Comparison of ENCODE assay signal across 1 cellular context in the genomic region with DNA sequence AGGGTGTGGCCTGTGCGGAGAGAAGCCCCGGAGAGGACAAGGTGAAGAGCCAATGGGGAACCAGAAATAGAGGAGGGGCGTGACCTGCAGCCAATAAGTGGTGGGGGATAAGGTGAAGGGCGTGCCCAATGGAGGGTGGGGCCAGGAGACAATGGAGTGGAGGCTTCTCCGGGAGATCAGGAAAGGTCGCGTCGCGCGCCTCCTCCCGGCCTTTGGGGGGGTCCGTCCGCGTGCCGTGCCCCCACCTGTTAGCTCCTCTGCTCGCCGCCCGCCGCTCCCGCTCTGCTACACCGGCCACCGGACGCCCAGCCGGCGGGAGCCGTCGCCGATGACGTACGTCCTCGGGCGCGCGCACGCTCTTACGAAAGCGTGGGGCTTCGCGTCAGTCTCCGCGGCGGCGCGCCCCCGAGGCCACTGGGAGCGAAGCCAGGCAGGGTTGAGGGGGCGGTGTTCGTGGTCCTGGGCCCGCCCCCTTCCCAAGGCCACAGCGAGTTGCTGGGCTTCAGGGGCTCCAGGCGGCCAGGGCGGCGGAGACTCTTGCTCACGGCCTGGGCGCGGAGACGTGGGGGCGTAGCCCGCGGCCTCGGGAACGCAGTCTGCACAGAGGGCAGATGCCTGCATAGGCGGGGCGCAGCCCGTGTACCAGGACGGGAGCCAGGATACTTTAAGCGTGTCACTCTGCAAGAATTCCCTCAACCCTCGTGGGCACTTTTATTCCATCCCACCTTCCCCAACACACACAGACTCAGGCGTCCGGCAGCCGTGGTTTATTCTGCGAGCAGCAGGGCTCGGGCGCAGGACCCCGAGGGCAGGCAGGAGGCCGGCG.
TF ChIP-seq lines count a peak whose summit lies in the region.

A gene (minus strand): TSS at position 337 of the 826 bp plus-strand sequence. CDS start 3,353 bp downstream, outside the sequence.

TF ChIP-seq in HepG2, 621 proteins besides CTCF, POLR2A, EP300 and RAD21 (continued from another document and continues in another):
- TF ChIP-seq, protein P1, sequence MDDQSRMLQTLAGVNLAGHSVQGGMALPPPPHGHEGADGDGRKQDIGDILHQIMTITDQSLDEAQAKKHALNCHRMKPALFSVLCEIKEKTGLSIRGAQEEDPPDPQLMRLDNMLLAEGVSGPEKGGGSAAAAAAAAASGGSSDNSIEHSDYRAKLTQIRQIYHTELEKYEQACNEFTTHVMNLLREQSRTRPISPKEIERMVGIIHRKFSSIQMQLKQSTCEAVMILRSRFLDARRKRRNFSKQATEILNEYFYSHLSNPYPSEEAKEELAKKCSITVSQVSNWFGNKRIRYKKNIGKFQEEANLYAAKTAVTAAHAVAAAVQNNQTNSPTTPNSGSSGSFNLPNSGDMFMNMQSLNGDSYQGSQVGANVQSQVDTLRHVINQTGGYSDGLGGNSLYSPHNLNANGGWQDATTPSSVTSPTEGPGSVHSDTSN (CRISPR knock-in tag; IDR thresholded peaks at IDR 0.05; ENCODE audit: borderline replicate concordance): 0 out of 2 replicates have a peak, but pooled peaks have one; percentile 18
- TF ChIP-seq, protein P2, sequence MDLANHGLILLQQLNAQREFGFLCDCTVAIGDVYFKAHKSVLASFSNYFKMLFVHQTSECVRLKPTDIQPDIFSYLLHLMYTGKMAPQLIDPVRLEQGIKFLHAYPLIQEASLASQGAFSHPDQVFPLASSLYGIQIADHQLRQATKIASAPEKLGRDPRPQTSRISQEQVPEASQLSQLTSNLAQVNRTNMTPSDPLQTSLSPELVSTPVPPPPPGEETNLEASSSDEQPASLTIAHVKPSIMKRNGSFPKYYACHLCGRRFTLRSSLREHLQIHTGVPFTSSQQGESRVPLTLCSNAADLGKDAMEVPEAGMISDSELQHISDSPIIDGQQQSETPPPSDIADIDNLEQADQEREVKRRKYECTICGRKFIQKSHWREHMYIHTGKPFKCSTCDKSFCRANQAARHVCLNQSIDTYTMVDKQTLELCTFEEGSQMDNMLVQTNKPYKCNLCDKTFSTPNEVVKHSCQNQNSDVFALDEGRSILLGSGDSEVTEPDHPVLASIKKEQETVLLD (CRISPR knock-in tag; IDR thresholded peaks at IDR 0.05; ENCODE audit: low read depth): peak; percentile 97
- TF ChIP-seq, protein P3, sequence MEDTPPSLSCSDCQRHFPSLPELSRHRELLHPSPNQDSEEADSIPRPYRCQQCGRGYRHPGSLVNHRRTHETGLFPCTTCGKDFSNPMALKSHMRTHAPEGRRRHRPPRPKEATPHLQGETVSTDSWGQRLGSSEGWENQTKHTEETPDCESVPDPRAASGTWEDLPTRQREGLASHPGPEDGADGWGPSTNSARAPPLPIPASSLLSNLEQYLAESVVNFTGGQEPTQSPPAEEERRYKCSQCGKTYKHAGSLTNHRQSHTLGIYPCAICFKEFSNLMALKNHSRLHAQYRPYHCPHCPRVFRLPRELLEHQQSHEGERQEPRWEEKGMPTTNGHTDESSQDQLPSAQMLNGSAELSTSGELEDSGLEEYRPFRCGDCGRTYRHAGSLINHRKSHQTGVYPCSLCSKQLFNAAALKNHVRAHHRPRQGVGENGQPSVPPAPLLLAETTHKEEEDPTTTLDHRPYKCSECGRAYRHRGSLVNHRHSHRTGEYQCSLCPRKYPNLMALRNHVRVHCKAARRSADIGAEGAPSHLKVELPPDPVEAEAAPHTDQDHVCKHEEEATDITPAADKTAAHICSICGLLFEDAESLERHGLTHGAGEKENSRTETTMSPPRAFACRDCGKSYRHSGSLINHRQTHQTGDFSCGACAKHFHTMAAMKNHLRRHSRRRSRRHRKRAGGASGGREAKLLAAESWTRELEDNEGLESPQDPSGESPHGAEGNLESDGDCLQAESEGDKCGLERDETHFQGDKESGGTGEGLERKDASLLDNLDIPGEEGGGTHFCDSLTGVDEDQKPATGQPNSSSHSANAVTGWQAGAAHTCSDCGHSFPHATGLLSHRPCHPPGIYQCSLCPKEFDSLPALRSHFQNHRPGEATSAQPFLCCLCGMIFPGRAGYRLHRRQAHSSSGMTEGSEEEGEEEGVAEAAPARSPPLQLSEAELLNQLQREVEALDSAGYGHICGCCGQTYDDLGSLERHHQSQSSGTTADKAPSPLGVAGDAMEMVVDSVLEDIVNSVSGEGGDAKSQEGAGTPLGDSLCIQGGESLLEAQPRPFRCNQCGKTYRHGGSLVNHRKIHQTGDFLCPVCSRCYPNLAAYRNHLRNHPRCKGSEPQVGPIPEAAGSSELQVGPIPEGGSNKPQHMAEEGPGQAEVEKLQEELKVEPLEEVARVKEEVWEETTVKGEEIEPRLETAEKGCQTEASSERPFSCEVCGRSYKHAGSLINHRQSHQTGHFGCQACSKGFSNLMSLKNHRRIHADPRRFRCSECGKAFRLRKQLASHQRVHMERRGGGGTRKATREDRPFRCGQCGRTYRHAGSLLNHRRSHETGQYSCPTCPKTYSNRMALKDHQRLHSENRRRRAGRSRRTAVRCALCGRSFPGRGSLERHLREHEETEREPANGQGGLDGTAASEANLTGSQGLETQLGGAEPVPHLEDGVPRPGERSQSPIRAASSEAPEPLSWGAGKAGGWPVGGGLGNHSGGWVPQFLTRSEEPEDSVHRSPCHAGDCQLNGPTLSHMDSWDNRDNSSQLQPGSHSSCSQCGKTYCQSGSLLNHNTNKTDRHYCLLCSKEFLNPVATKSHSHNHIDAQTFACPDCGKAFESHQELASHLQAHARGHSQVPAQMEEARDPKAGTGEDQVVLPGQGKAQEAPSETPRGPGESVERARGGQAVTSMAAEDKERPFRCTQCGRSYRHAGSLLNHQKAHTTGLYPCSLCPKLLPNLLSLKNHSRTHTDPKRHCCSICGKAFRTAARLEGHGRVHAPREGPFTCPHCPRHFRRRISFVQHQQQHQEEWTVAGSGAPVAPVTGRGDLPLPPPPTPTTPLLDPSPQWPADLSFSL (CRISPR knock-in tag; IDR thresholded peaks at IDR 0.05): no peak
- no peak for TF ChIP-seq ZNF75D (CRISPR knock-in tag; IDR thresholded peaks at IDR 0.05; ENCODE audit: borderline replicate concordance)
- TF ChIP-seq, protein P4, sequence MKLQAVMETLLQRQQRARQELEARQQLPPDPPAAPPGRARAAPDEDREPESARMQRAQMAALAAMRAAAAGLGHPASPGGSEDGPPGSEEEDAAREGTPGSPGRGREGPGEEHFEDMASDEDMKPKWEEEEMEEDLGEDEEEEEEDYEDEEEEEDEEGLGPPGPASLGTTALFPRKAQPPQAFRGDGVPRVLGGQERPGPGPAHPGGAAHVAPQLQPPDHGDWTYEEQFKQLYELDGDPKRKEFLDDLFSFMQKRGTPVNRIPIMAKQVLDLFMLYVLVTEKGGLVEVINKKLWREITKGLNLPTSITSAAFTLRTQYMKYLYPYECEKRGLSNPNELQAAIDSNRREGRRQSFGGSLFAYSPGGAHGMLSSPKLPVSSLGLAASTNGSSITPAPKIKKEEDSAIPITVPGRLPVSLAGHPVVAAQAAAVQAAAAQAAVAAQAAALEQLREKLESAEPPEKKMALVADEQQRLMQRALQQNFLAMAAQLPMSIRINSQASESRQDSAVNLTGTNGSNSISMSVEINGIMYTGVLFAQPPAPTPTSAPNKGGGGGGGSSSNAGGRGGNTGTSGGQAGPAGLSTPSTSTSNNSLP (IDR thresholded peaks at IDR 0.05; ENCODE audit: low read depth, low read length): no peak
- TF ChIP-seq, protein P5, sequence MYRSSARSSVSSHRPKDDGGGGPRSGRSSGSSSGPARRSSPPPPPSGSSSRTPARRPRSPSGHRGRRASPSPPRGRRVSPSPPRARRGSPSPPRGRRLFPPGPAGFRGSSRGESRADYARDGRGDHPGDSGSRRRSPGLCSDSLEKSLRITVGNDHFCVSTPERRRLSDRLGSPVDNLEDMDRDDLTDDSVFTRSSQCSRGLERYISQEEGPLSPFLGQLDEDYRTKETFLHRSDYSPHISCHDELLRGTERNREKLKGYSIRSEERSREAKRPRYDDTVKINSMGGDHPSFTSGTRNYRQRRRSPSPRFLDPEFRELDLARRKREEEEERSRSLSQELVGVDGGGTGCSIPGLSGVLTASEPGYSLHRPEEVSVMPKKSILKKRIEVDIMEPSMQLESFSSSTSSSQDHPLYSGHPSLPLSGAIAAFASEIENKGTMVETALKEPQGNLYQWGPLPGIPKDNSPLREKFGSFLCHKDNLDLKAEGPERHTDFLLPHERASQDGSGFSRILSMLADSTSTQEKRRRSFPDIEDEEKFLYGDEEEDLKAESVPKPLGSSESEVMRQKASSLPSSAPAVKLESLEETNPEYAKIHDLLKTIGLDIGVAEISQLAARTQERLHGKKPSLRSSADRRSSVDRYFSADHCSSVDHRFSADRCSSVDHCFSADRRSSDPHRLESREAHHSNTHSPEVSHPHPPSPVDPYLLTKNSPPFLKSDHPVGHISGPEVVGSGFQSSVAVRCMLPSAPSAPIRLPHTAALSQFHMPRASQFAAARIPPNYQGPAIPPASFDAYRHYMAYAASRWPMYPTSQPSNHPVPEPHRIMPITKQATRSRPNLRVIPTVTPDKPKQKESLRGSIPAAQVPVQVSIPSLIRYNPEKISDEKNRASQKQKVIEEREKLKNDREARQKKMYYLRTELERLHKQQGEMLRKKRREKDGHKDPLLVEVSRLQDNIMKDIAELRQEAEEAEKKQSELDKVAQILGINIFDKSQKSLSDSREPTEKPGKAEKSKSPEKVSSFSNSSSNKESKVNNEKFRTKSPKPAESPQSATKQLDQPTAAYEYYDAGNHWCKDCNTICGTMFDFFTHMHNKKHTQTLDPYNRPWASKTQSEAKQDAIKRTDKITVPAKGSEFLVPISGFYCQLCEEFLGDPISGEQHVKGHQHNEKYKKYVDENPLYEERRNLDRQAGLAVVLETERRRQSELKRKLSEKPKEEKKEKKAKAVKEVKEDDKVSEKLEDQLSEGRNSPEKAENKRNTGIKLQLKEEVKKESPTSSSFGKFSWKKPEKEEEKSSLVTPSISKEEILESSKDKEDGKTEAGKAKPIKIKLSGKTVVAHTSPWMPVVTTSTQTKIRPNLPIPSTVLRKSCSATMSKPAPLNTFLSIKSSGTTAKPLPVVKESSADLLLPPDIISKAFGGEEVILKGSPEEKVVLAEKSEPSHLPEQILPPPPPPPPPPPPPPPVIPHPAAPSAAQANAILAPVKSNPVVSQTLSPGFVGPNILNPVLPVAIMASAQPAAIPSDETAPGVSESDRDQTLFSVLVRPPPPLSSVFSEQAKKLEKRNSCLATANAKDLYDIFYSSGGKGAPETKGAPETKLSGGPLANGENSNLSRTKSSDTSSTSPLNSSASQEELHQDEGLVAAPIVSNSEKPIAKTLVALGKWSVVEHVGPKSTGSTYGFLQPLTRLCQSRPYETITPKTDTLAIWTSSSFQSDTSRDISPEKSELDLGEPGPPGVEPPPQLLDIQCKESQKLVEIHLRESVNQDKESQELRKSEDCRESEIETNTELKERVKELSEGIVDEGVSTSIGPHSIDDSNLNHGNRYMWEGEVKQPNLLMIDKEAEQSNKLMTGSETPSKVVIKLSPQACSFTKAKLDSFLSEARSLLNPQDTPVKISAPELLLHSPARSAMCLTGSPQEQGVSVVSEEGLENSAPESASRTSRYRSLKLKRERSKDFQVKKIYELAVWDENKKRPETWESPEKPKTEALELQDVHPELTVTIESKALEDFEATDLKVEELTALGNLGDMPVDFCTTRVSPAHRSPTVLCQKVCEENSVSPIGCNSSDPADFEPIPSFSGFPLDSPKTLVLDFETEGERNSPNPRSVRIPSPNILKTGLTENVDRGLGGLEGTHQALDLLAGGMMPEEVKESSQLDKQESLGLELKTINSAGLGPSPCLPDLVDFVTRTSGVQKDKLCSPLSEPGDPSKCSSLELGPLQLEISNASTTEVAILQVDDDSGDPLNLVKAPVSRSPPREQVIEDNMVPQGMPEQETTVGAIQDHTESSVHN (CRISPR knock-in tag; IDR thresholded peaks at IDR 0.05): no peak; the same call in 1 of the 2 replicates
- no peak; the same call in 1 of the 2 replicates for TF ChIP-seq ZNF335 (CRISPR knock-in tag; IDR thresholded peaks at IDR 0.05)
- no peak for TF ChIP-seq NFE2 (CRISPR knock-in tag; IDR thresholded peaks at IDR 0.05)
- TF ChIP-seq ZNF891 (CRISPR knock-in tag; IDR thresholded peaks at IDR 0.05): no peak
- no peak for TF ChIP-seq RORA (CRISPR knock-in tag; IDR thresholded peaks at IDR 0.05)
- TF ChIP-seq ZNF567 (CRISPR knock-in tag; IDR thresholded peaks at IDR 0.05; ENCODE audit: borderline replicate concordance): peak; percentile 97
- peak; percentile 76 for TF ChIP-seq U2AF1 (optimal IDR thresholded peaks at IDR 0.05; ENCODE audit: low read depth, low read length)
- no peak; the same call in 1 of the 2 replicates for TF ChIP-seq ZSCAN12 (CRISPR knock-in tag; IDR thresholded peaks at IDR 0.05)
- TF ChIP-seq, protein P6, sequence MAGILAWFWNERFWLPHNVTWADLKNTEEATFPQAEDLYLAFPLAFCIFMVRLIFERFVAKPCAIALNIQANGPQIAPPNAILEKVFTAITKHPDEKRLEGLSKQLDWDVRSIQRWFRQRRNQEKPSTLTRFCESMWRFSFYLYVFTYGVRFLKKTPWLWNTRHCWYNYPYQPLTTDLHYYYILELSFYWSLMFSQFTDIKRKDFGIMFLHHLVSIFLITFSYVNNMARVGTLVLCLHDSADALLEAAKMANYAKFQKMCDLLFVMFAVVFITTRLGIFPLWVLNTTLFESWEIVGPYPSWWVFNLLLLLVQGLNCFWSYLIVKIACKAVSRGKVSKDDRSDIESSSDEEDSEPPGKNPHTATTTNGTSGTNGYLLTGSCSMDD (CRISPR knock-in tag; IDR thresholded peaks at IDR 0.05): no peak
- TF ChIP-seq, protein P7, sequence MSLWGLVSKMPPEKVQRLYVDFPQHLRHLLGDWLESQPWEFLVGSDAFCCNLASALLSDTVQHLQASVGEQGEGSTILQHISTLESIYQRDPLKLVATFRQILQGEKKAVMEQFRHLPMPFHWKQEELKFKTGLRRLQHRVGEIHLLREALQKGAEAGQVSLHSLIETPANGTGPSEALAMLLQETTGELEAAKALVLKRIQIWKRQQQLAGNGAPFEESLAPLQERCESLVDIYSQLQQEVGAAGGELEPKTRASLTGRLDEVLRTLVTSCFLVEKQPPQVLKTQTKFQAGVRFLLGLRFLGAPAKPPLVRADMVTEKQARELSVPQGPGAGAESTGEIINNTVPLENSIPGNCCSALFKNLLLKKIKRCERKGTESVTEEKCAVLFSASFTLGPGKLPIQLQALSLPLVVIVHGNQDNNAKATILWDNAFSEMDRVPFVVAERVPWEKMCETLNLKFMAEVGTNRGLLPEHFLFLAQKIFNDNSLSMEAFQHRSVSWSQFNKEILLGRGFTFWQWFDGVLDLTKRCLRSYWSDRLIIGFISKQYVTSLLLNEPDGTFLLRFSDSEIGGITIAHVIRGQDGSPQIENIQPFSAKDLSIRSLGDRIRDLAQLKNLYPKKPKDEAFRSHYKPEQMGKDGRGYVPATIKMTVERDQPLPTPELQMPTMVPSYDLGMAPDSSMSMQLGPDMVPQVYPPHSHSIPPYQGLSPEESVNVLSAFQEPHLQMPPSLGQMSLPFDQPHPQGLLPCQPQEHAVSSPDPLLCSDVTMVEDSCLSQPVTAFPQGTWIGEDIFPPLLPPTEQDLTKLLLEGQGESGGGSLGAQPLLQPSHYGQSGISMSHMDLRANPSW (CRISPR knock-in tag; IDR thresholded peaks at IDR 0.05; ENCODE audit: borderline replicate concordance): peak; percentile 87; the same call in 1 of the 2 replicates
- no peak for TF ChIP-seq ZSCAN22 (CRISPR knock-in tag; IDR thresholded peaks at IDR 0.05)
- no peak for TF ChIP-seq NFIB (CRISPR knock-in tag; IDR thresholded peaks at IDR 0.05; ENCODE audit: borderline replicate concordance)
- TF ChIP-seq, protein P8, sequence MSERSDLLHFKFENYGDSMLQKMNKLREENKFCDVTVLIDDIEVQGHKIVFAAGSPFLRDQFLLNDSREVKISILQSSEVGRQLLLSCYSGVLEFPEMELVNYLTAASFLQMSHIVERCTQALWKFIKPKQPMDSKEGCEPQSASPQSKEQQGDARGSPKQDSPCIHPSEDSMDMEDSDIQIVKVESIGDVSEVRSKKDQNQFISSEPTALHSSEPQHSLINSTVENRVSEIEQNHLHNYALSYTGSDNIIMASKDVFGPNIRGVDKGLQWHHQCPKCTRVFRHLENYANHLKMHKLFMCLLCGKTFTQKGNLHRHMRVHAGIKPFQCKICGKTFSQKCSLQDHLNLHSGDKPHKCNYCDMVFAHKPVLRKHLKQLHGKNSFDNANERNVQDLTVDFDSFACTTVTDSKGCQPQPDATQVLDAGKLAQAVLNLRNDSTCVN (CRISPR knock-in tag; IDR thresholded peaks at IDR 0.05; ENCODE audit: borderline replicate concordance): peak; percentile 50; the same call in 1 of the 2 replicates
- TF ChIP-seq THYN1 (CRISPR knock-in tag; IDR thresholded peaks at IDR 0.05; ENCODE audit: borderline replicate concordance, low read depth): 0 out of 2 replicates have a peak, but pooled peaks have one; percentile 84
- peak; percentile 63 for TF ChIP-seq KMT2A (CRISPR knock-in tag; IDR thresholded peaks at IDR 0.05)
